ENCODE assay signal across 9 cellular contexts in genomic region chr15:89851665-89852341, GRCh38. TPM values are rescaled to one million over a fixed set of nuclear protein-coding genes. Genes with fewer than 3 reads are reported as not detected.
DNase-seq lines count a peak whose midpoint lies in the region; ATAC-seq, FAIRE-seq and TF ChIP-seq lines count a peak whose summit lies in the region.
"Had no signal": no experiment of that assay in that cellular context is flagged by ENCODE, and none has a peak within 500 bp of the region (broad histone marks: within the 10 kb centered on the region; RNA-seq: fewer than 3 reads in every experiment).

No MANE protein-coding gene starts in this region.

- no peak overlapping the region for H3K4me3 Mint-ChIP-seq in stimulated activated effector memory CD8-positive, alpha-beta T cell treated with anti-CD3 and anti-CD28 coated beads, Interleukin-12 subunit alpha, Interleukin-12 subunit beta, amount 100 ng/mL, for 72 hours

- no peaks in the 10 kb centered on the region for H3K9me3 ChIP-seq in K562 (replicated peaks; ENCODE audit: control insufficient read depth, insufficient read depth, low read depth, low read length)

- ATAC-seq in GM21360 (IDR thresholded peaks at IDR 0.05; ENCODE audit: unreplicated experiment) (peak; percentile 55), HG03378 (IDR thresholded peaks at IDR 0.05; ENCODE audit: unreplicated experiment) (peak; percentile 57), K562 (no peak), omental fat pad (ENCODE audit: low FRiP score) (no peak)
- no peak for ATAC-seq in stimulated activated effector memory CD8-positive, alpha-beta T cell treated with anti-CD3 and anti-CD28 coated beads, Interleukin-12 subunit alpha, Interleukin-12 subunit beta, amount 100 ng/mL, for 72 hours

- H3K27me3 ChIP-seq in K562 (ENCODE audit: control insufficient read depth in 2 of 2, insufficient read depth in 2 of 2, low read length in 2 of 2) (no peaks in the 10 kb centered on the region), brain microvascular endothelial cell (replicated peaks) (no peaks in the 10 kb centered on the region)

- no peaks in the 10 kb centered on the region for H3K9me1 ChIP-seq in K562 (ENCODE audit: control insufficient read depth, insufficient read depth, low read length)

- no peak for TF ChIP-seq POLR2A in K562 (conservative IDR thresholded peaks at IDR 0.05)

- peaks cover 36% of the 10 kb centered on the region for H3K36me3 Mint-ChIP-seq in stimulated activated effector memory CD8-positive, alpha-beta T cell treated with anti-CD3 and anti-CD28 coated beads, Interleukin-12 subunit alpha, Interleukin-12 subunit beta, amount 100 ng/mL, for 72 hours
- H3K36me3 Mint-ChIP-seq: activated naive CD4-positive, alpha-beta T cell treated with anti-CD3 and anti-CD28 coated beads, Interleukin-2, amount 50 U/mL, for 72 hours had no signal

- 73% methylated on average over 5 of the region's 5 CpGs for WGBS in K562 (ENCODE audit: insufficient coverage, low coverage, missing lambda C conversion rate)

- no peak for TF ChIP-seq EP300 in K562 (IDR thresholded peaks at IDR 0.05; ENCODE audit: low read length)

- TF ChIP-seq CTCF in K562 (IDR thresholded peaks at IDR 0.05 in 2 of 3, conservative IDR thresholded peaks at IDR 0.05 in 1 of 3; ENCODE audit: insufficient read depth in 2 of 3, low read depth in 1 of 3, low read length in 3 of 3) (no peak), omental fat pad (IDR thresholded peaks at IDR 0.05) (no peak), brain microvascular endothelial cell (IDR thresholded peaks at IDR 0.05; ENCODE audit: low read depth, low read length, missing control alignments) (no peak)

- no peak overlapping the region for H3K27ac ChIP-seq in K562 (ENCODE audit: extremely low read depth, low read depth, low read length)
- no peak overlapping the region for H3K27ac ChIP-seq in brain microvascular endothelial cell

- no peak for DNase-seq in K562 (ENCODE audit: extremely low read depth in 1 of 4, low spot score in 3 of 4)
- peak in 1 of 2 donors; percentile 15 for DNase-seq in stimulated activated effector memory CD8-positive, alpha-beta T cell treated with anti-CD3 and anti-CD28 coated beads, Interleukin-12 subunit alpha, Interleukin-12 subunit beta, amount 100 ng/mL, for 72 hours (ENCODE audit: low spot score in 2 of 2)
- no peak for DNase-seq in omental fat pad (ENCODE audit: low spot score)
- DNase-seq in brain microvascular endothelial cell = no peak
- DNase-seq in OCI-M2 (lab: John Stamatoyannopoulos, UW; ENCODE audit: unreplicated experiment) = no peak
- DNase-seq in SHP77 (lab: John Stamatoyannopoulos, UW) = no peak

- in situ Hi-C loops in K562 (cut with MboI) (no loop called here), brain microvascular endothelial cell (cut with HindIII; ENCODE audit: low pct_ligation_motif_present, low sequenced_read_pairs) (no loop called here)

- intact Hi-C loops in K562 (cut with micrococcal nuclease) = no loop called here

- POLR2A ChIA-PET in K562 (lab: Yijun Ruan, JAX) = interaction anchor here (1.7 kb wide), 1 partner anchor 9 kb away, joined by 5 read pairs; no protein-coding TSS in a partner anchor

- H3K4me3 ChIP-seq in K562 = no peak overlapping the region
- no peak overlapping the region for H3K4me3 ChIP-seq in brain microvascular endothelial cell (ENCODE audit: low read depth, low read length)

- no peak for FAIRE-seq in K562 (lab: Jason Lieb, UNC)

- no peak overlapping the region for H3K4me2 ChIP-seq in K562 (ENCODE audit: insufficient read depth, low read length)

- H3K27ac Mint-ChIP-seq in stimulated activated effector memory CD8-positive, alpha-beta T cell treated with anti-CD3 and anti-CD28 coated beads, Interleukin-12 subunit alpha, Interleukin-12 subunit beta, amount 100 ng/mL, for 72 hours = peak overlapping the region; percentile 17
- H3K27ac Mint-ChIP-seq: activated naive CD4-positive, alpha-beta T cell treated with anti-CD3 and anti-CD28 coated beads, Interleukin-2, amount 50 U/mL, for 72 hours had no signal

- peaks cover 36% of the 10 kb centered on the region; the same call in 2 of the 3 replicates for H3K36me3 ChIP-seq in K562 (ENCODE audit: control insufficient read depth, insufficient read depth, low read length)
- no peaks in the 10 kb centered on the region for H3K36me3 ChIP-seq in brain microvascular endothelial cell (replicated peaks)

- no peak for TF ChIP-seq RAD21 in K562 (CRISPR knock-in tag; conservative IDR thresholded peaks at IDR 0.05 in 1 of 2, IDR thresholded peaks at IDR 0.05 in 1 of 2)

- no peak overlapping the region for H3K9ac ChIP-seq in K562 (ENCODE audit: insufficient read depth in 1 of 2, low read depth in 2 of 2, low read length in 2 of 2)

- no peaks in the 10 kb centered on the region for H3K79me2 ChIP-seq in K562 (ENCODE audit: control insufficient read depth, insufficient read depth, low read length)

- peaks cover 0 to 8% of the 10 kb centered on the region in 2 experiments; a peak in 2 of 5 replicates for H3K4me1 ChIP-seq in K562 (replicated peaks in 1 of 2; ENCODE audit: control insufficient read depth in 2 of 2, insufficient read depth in 2 of 2, low read length in 2 of 2)

- no peaks in the 10 kb centered on the region for H4K20me1 ChIP-seq in K562 (replicated peaks; ENCODE audit: control insufficient read depth, insufficient read depth, low read length)

- TSS peak; percentile 18 for BruUV-seq in K562 (replicated peaks; lab: Mats Ljungman, UMichigan)

- CTCF ChIA-PET in K562 (lab: Yijun Ruan, JAX; ENCODE audit: low intra/inter-chr PET ratio) = no interaction called here

- H3K9me3 Mint-ChIP-seq in stimulated activated effector memory CD8-positive, alpha-beta T cell treated with anti-CD3 and anti-CD28 coated beads, Interleukin-12 subunit alpha, Interleukin-12 subunit beta, amount 100 ng/mL, for 72 hours = no peaks in the 10 kb centered on the region
- H3K9me3 Mint-ChIP-seq: activated naive CD4-positive, alpha-beta T cell treated with anti-CD3 and anti-CD28 coated beads, Interleukin-2, amount 50 U/mL, for 72 hours had no signal

- H3K4me1 Mint-ChIP-seq in stimulated activated effector memory CD8-positive, alpha-beta T cell treated with anti-CD3 and anti-CD28 coated beads, Interleukin-12 subunit alpha, Interleukin-12 subunit beta, amount 100 ng/mL, for 72 hours = peaks cover 7% of the 10 kb centered on the region

- no peak overlapping the region for H2AFZ ChIP-seq in K562 (ENCODE audit: low read depth, low read length)

TF ChIP-seq in K562, 482 proteins besides CTCF, POLR2A, EP300 and RAD21 (continues in another document):
- TF ChIP-seq ZKSCAN1 (IDR thresholded peaks at IDR 0.05; ENCODE audit: low read depth, low read length) (no peak), MECOM (CRISPR knock-in tag; IDR thresholded peaks at IDR 0.05) (no peak), DDX20 (tag; IDR thresholded peaks at IDR 0.05; ENCODE audit: low read depth) (no peak), NFE2 (IDR thresholded peaks at IDR 0.05; ENCODE audit: low read depth) (no peak), KDM1A (IDR thresholded peaks at IDR 0.05) (peak in 1 of 2 experiments; percentile 57; a peak in 1 of 4 replicates), MIER1 (IDR thresholded peaks at IDR 0.05; ENCODE audit: low read depth) (no peak)

RNA-seq across cellular contexts. Expression of gene ANPEP, which starts 37.2 kb away (rescaled TPM):
- total RNA-seq in K562 (2011; cell fraction: chromatin; rRNA removed; ENCODE audit: low replicate concordance) = 2.9 and 3.1 TPM in 2 replicates
- 1.2 and 1.8 TPM in 2 replicates for total RNA-seq in K562 (2011; cell fraction: nucleolus; rRNA removed)
- total RNA-seq in K562 (2011; cell fraction: nucleoplasm; rRNA removed) = 1.5 and 2.5 TPM in 2 replicates
- total RNA-seq in K562 (2014; rRNA removed) (1.0 and 1.8 TPM in 2 replicates), K562 (2014; rRNA removed; fragmentation: Illumina TruSeq; extraction: Trizol) (1.1 and 1.3 TPM in 2 replicates), K562 (2015; rRNA removed; fragmentation: Illumina TruSeq; extraction: Trizol) (2.5 and 2.6 TPM in 2 replicates), K562 (2021) (4.8 and 5.7 TPM in 2 replicates), omental fat pad (100 to 1,000 TPM in 1 of 4 donors, 10 to 100 TPM in 3; 33.6 to 107 (median 71.9) TPM)
- polyA plus RNA-seq in K562 (2011; rRNA removed) (0.43 and 2.0 TPM in 2 replicates), K562 (2014; fragmentation: Illumina TruSeq; extraction: Trizol) (4.0 and 4.2 TPM in 2 replicates), K562 (2014; fragmentation: Nextera tagmentation; extraction: Ambion mirVana) (under 1 TPM; 0.23 to 0.27 TPM), K562 (2014; rRNA removed) (4.7 and 8.9 TPM in 2 replicates)
- polyA plus RNA-seq in K562 (2011; cell fraction: cytosol; rRNA removed) = 0.63 and 1.5 TPM in 2 replicates
- polyA plus RNA-seq in K562 (2011; cell fraction: nucleus; rRNA removed) = 3.6 and 6.0 TPM in 2 replicates
- 6.6 and 17.5 TPM in 2 replicates for polyA plus RNA-seq in K562 (2012)
- polyA minus RNA-seq in K562 (2011; rRNA and poly(A)+ RNA removed) = 0.30 and 0.67 TPM in 2 replicates
- polyA minus RNA-seq in K562 (2011; cell fraction: cytosol; rRNA and poly(A)+ RNA removed) = 0.95 and 3.6 TPM in 2 replicates
- 0.67 and 0.78 TPM in 2 replicates for polyA minus RNA-seq in K562 (2011; cell fraction: nucleus; rRNA and poly(A)+ RNA removed)

RNA-seq across cellular contexts. Expression of gene AP3S2, which starts 42.0 kb away (rescaled TPM):
- 78.3 and 139 TPM in 2 replicates for total RNA-seq in K562 (2011; cell fraction: chromatin; rRNA removed; ENCODE audit: low replicate concordance)
- total RNA-seq in K562 (2011; cell fraction: nucleolus; rRNA removed) = 52.0 and 53.4 TPM in 2 replicates
- total RNA-seq in K562 (2011; cell fraction: nucleoplasm; rRNA removed) = 80.6 and 127 TPM in 2 replicates
- total RNA-seq in K562 (2014; rRNA removed) (18.7 and 39.5 TPM in 2 replicates), K562 (2014; rRNA removed; fragmentation: Illumina TruSeq; extraction: Trizol) (54.1 and 60.8 TPM in 2 replicates), K562 (2015; rRNA removed; fragmentation: Illumina TruSeq; extraction: Trizol) (47.2 and 50.0 TPM in 2 replicates), K562 (2021) (25.0 and 25.8 TPM in 2 replicates), omental fat pad (10 to 100 TPM; 37.3 to 73.8 (median 56.2) TPM)
- polyA plus RNA-seq in K562 (2011; rRNA removed) (23.4 and 37.4 TPM in 2 replicates), K562 (2014; fragmentation: Illumina TruSeq; extraction: Trizol) (31.0 and 34.4 TPM in 2 replicates), K562 (2014; fragmentation: Nextera tagmentation; extraction: Ambion mirVana) (10 to 100 TPM; 16.4 to 20.1 TPM), K562 (2014; rRNA removed) (26.7 and 49.4 TPM in 2 replicates)
- polyA plus RNA-seq in K562 (2011; cell fraction: cytosol; rRNA removed) = 15.5 and 20.6 TPM in 2 replicates
- 14.4 TPM in 2 replicates for polyA plus RNA-seq in K562 (2011; cell fraction: nucleus; rRNA removed)
- 19.0 and 30.0 TPM in 2 replicates for polyA plus RNA-seq in K562 (2012)
- 68.2 and 79.0 TPM in 2 replicates for polyA minus RNA-seq in K562 (2011; rRNA and poly(A)+ RNA removed)
- polyA minus RNA-seq in K562 (2011; cell fraction: cytosol; rRNA and poly(A)+ RNA removed) = 10.6 and 28.6 TPM in 2 replicates
- 19.5 and 28.7 TPM in 2 replicates for polyA minus RNA-seq in K562 (2011; cell fraction: nucleus; rRNA and poly(A)+ RNA removed)

Comparison
In these comparisons a context has a peak if more than half of its experiments do, and no peak if none do; other contexts are left out.
1. ATAC-seq: peak in GM21360 (single experiment) and HG03378 (single experiment); none in K562 (single experiment), stimulated activated effector memory CD8-positive, alpha-beta T cell treated with anti-CD3 and anti-CD28 coated beads, Interleukin-12 subunit alpha, Interleukin-12 subunit beta, amount 100 ng/mL, for 72 hours (single experiment) and omental fat pad (single experiment).
2. RNA of gene ANPEP, which starts 37.2 kb away (total RNA-seq): 33.6 to 107 TPM in omental fat pad; 1.0 to 5.7 TPM in K562; every median in the first group is over 4 times any median in the second.